Comparison of ENCODE assay signal across 1 cellular context in genomic region chr3:167684389-167684993, GRCh38.
TF ChIP-seq lines count a peak whose summit lies in the region.

No MANE protein-coding gene starts in this region.

TF ChIP-seq in HepG2, 621 proteins besides CTCF, POLR2A, EP300 and RAD21 (continued from another document):
- TF ChIP-seq MED8 (CRISPR knock-in tag; IDR thresholded peaks at IDR 0.05; ENCODE audit: insufficient replicate concordance) (no peak), NCOA1 (CRISPR knock-in tag; IDR thresholded peaks at IDR 0.05) (no peak), ZSCAN30 (CRISPR knock-in tag; IDR thresholded peaks at IDR 0.05) (no peak), CREM (IDR thresholded peaks at IDR 0.05) (no peak), CREM (CRISPR knock-in tag; IDR thresholded peaks at IDR 0.05) (no peak), SOX5 (CRISPR knock-in tag; IDR thresholded peaks at IDR 0.05; ENCODE audit: borderline replicate concordance) (no peak), TRIM24 (CRISPR knock-in tag; IDR thresholded peaks at IDR 0.05) (no peak), ZNF576 (CRISPR knock-in tag; IDR thresholded peaks at IDR 0.05) (no peak), ZKSCAN5 (CRISPR knock-in tag; IDR thresholded peaks at IDR 0.05) (no peak), KLF9 (CRISPR knock-in tag; IDR thresholded peaks at IDR 0.05; ENCODE audit: low read depth) (no peak), HOXA5 (CRISPR knock-in tag; IDR thresholded peaks at IDR 0.05) (no peak), ZBTB8A (CRISPR knock-in tag; IDR thresholded peaks at IDR 0.05; ENCODE audit: borderline replicate concordance, low read depth) (no peak), STAG1 (CRISPR knock-in tag; IDR thresholded peaks at IDR 0.05) (peak; percentile 35; the same call in 1 of the 2 replicates), ZNF775 (CRISPR knock-in tag; IDR thresholded peaks at IDR 0.05; ENCODE audit: borderline replicate concordance) (no peak), DDIT3 (CRISPR knock-in tag; IDR thresholded peaks at IDR 0.05) (no peak), ELF3 (CRISPR knock-in tag; IDR thresholded peaks at IDR 0.05) (no peak), ARID3A (IDR thresholded peaks at IDR 0.05; ENCODE audit: low read depth, low read length) (peak; percentile 69), YY1 (IDR thresholded peaks at IDR 0.05; ENCODE audit: insufficient read depth, insufficient replicate concordance, low read depth, low read length) (no peak), CEBPG (CRISPR knock-in tag; IDR thresholded peaks at IDR 0.05) (peak; percentile 39), ZSCAN5A (CRISPR knock-in tag; IDR thresholded peaks at IDR 0.05; ENCODE audit: borderline replicate concordance) (no peak), TOE1 (CRISPR knock-in tag; IDR thresholded peaks at IDR 0.05) (no peak), FOXK1 (CRISPR knock-in tag; IDR thresholded peaks at IDR 0.05; ENCODE audit: borderline replicate concordance, low read depth) (no peak), ATF4 (CRISPR knock-in tag; IDR thresholded peaks at IDR 0.05) (peak in 1 of 2 experiments; percentile 62; a peak in 2 of 4 replicates), CEBPB (IDR thresholded peaks at IDR 0.05; ENCODE audit: borderline replicate concordance, low read depth, low read length) (peak; percentile 41; the same call in 1 of the 2 replicates)
